8 cellular contexts compared by ENCODE assay signal in genomic region chr15:40047413-40048154, GRCh38. TPM values are rescaled to one million over a fixed set of nuclear protein-coding genes. Genes with fewer than 3 reads are reported as not detected.
DNase-seq lines count a peak whose midpoint lies in the region; ATAC-seq and TF ChIP-seq lines count a peak whose summit lies in the region.

No MANE protein-coding gene starts in this region.

- peaks cover 15% of the 10 kb centered on the region; the same call in 1 of the 2 replicates for H3K36me3 ChIP-seq in DND-41 (ENCODE audit: insufficient read depth, low read length)
- H3K36me3 ChIP-seq in Loucy (ENCODE audit: insufficient read depth, low read length): no peaks in the 10 kb centered on the region

- TF ChIP-seq CTCF in DND-41 (IDR thresholded peaks at IDR 0.05; ENCODE audit: borderline replicate concordance, extremely low read depth, low read length, poor library complexity, severe bottlenecking) (no peak), Loucy (conservative IDR thresholded peaks at IDR 0.05; ENCODE audit: low read length) (no peak), epithelial cell of esophagus (IDR thresholded peaks at IDR 0.05; ENCODE audit: insufficient read depth, low read depth, low read length, missing control alignments) (no peak), omental fat pad (IDR thresholded peaks at IDR 0.05) (no peak)

- H3K27me3 ChIP-seq in DND-41 (ENCODE audit: insufficient read depth, low read length, poor library complexity): no peaks in the 10 kb centered on the region
- H3K27me3 ChIP-seq in Loucy (ENCODE audit: insufficient read depth, low read length, poor library complexity, severe bottlenecking): no peaks in the 10 kb centered on the region

- peaks cover 4% of the 10 kb centered on the region for H3K9me3 Mint-ChIP-seq in activated CD4-positive, alpha-beta T cell treated with anti-CD3 and anti-CD28 coated beads, Interleukin-2, amount 10 ng/mL, durations not matched to agents 24 days and 14 days

- H3K4me3 ChIP-seq in DND-41 (ENCODE audit: low read depth in 1 of 2, low read length in 2 of 2) (peak overlapping the region in 1 of 2 experiments; percentile 27; a peak in 1 of 4 replicates), Loucy (ENCODE audit: low read length, poor library complexity, severe bottlenecking) (no peak overlapping the region), epithelial cell of esophagus (ENCODE audit: low read length) (no peak overlapping the region)

- H3F3A ChIP-seq in Loucy (ENCODE audit: low read depth): 0 out of 2 replicates have a peak, but pooled peaks cover 7% of the 10 kb centered on the region

- H3K4me1 Mint-ChIP-seq in activated CD4-positive, alpha-beta T cell treated with anti-CD3 and anti-CD28 coated beads, Interleukin-2, amount 10 ng/mL, durations not matched to agents 24 days and 14 days: peaks cover 68% of the 10 kb centered on the region

- H3K4me2 ChIP-seq in DND-41 (ENCODE audit: insufficient read depth, low read length): peak overlapping the region; percentile 54
- peak overlapping the region; percentile 28 for H3K4me2 ChIP-seq in Loucy (ENCODE audit: low read depth, low read length, poor library complexity, severe bottlenecking)

- peak overlapping the region; percentile 77 for H3K4me3 Mint-ChIP-seq in activated CD4-positive, alpha-beta T cell treated with anti-CD3 and anti-CD28 coated beads, Interleukin-2, amount 10 ng/mL, durations not matched to agents 24 days and 14 days

- H3K4me1 ChIP-seq in DND-41 (ENCODE audit: insufficient read depth, low read length) (peaks cover 85% of the 10 kb centered on the region), Loucy (ENCODE audit: insufficient read depth, low read length, poor library complexity, severe bottlenecking) (peaks cover 66% of the 10 kb centered on the region)

- peak overlapping the region; percentile 29; the same call in 1 of the 2 replicates for H2AFZ ChIP-seq in DND-41 (ENCODE audit: low read depth, low read length)
- no peak overlapping the region for H2AFZ ChIP-seq in Loucy (ENCODE audit: low read length)

- DNase-seq in DND-41 (peak; percentile 63), epithelial cell of esophagus (ENCODE audit: low read depth) (peak; percentile 87), omental fat pad (ENCODE audit: low spot score) (no peak), mesenteric fat pad (ENCODE audit: low spot score) (no peak)
- peak; percentile 90 for DNase-seq in activated CD4-positive, alpha-beta T cell treated with anti-CD3 and anti-CD28 coated beads, Interleukin-2, amount 10 ng/mL, durations not matched to agents 24 days and 14 days
- no peak for DNase-seq in central memory CD4-positive, alpha-beta T cell

- intact Hi-C loops in activated CD4-positive, alpha-beta T cell treated with anti-CD3 and anti-CD28 coated beads, Interleukin-2, amount 10 ng/mL, durations not matched to agents 24 days and 14 days (cut with micrococcal nuclease): loop anchor here (1.0 to 5.0 kb wide), 4 partner anchors 17 to 275 kb away; partner anchors contain the start of gene INAFM2

- H3K9ac ChIP-seq in DND-41 (ENCODE audit: low read depth, low read length) (peak overlapping the region; percentile 46), Loucy (ENCODE audit: low read depth, low read length, poor library complexity, severe bottlenecking) (peak overlapping the region; percentile 24)

- peak overlapping the region; percentile 97 for H3K27ac Mint-ChIP-seq in activated CD4-positive, alpha-beta T cell treated with anti-CD3 and anti-CD28 coated beads, Interleukin-2, amount 10 ng/mL, durations not matched to agents 24 days and 14 days

- H3K27ac ChIP-seq in DND-41 (ENCODE audit: low read length): peak overlapping the region; percentile 100

- H3K36me3 Mint-ChIP-seq in activated CD4-positive, alpha-beta T cell treated with anti-CD3 and anti-CD28 coated beads, Interleukin-2, amount 10 ng/mL, durations not matched to agents 24 days and 14 days (ENCODE audit: low read depth): peaks cover 8% of the 10 kb centered on the region

- no peaks in the 10 kb centered on the region for H3K9me2 ChIP-seq in Loucy (replicated peaks; ENCODE audit: low read depth, low read length)

- no peaks in the 10 kb centered on the region for H3K9me3 ChIP-seq in DND-41 (ENCODE audit: insufficient read depth, low read length, severe bottlenecking)
- no peaks in the 10 kb centered on the region for H3K9me3 ChIP-seq in Loucy (ENCODE audit: insufficient read depth, low read depth, low read length)

- peaks cover 24% of the 10 kb centered on the region for H3K79me2 ChIP-seq in DND-41 (ENCODE audit: insufficient read depth, low read length)
- H3K79me2 ChIP-seq in Loucy (ENCODE audit: insufficient read depth, low read length): no peaks in the 10 kb centered on the region

- ATAC-seq in DND-41 (ENCODE audit: insufficient read depth, low read depth): peak; percentile 46
- ATAC-seq in GM21529 (IDR thresholded peaks at IDR 0.05; ENCODE audit: unreplicated experiment): peak; percentile 69
- ATAC-seq in omental fat pad (ENCODE audit: low FRiP score): peak; percentile 31

- no peaks in the 10 kb centered on the region for H4K20me1 ChIP-seq in DND-41 (ENCODE audit: insufficient read depth, low read length)
- no peaks in the 10 kb centered on the region for H4K20me1 ChIP-seq in Loucy (ENCODE audit: insufficient read depth, low read length, poor library complexity, severe bottlenecking)

- no peaks in the 10 kb centered on the region for H3K27me3 Mint-ChIP-seq in activated CD4-positive, alpha-beta T cell treated with anti-CD3 and anti-CD28 coated beads, Interleukin-2, amount 10 ng/mL, durations not matched to agents 24 days and 14 days

RNA-seq across cellular contexts. Expression of gene SRP14, which starts 8.6 kb away (rescaled TPM):
- 153 and 155 TPM in 2 replicates for total RNA-seq in activated CD4-positive, alpha-beta T cell treated with anti-CD3 and anti-CD28 coated beads, Interleukin-2, amount 10 ng/mL, durations not matched to agents 24 days and 14 days
- 100 to 1,000 TPM; 276 to 299 (median 286) TPM for total RNA-seq in omental fat pad
- total RNA-seq in mesenteric fat pad: 168 TPM

Comparison
In these comparisons a context has a peak if more than half of its experiments do, and no peak if none do; other contexts are left out.
1. DNase-seq: peak in DND-41 (single experiment), activated CD4-positive, alpha-beta T cell treated with anti-CD3 and anti-CD28 coated beads, Interleukin-2, amount 10 ng/mL, durations not matched to agents 24 days and 14 days (single experiment) and epithelial cell of esophagus (single experiment); none in omental fat pad (single experiment), central memory CD4-positive, alpha-beta T cell (single experiment) and mesenteric fat pad (single experiment).
2. Peak in every context shown above with its lines, with median percentiles within 50 percentile points of each other: ATAC-seq.